8 cellular contexts compared by ENCODE assay signal in genomic region chrX:7926501-7926900, GRCh38. TPM values are rescaled to one million over a fixed set of nuclear protein-coding genes. Genes with fewer than 3 reads are reported as not detected.
DNase-seq lines count a peak whose midpoint lies in the region; ATAC-seq and TF ChIP-seq lines count a peak whose summit lies in the region.

No MANE protein-coding gene starts in this region.

- H3K4me1 ChIP-seq in sigmoid colon (peaks cover 0 to 7% (median 0%) of the 10 kb centered on the region in 4 donors), HAP-1 (no peaks in the 10 kb centered on the region)

- TF ChIP-seq POLR2A in sigmoid colon (IDR thresholded peaks at IDR 0.05), result no peak

- in situ Hi-C loops in HAP-1 (cut with MboI; ENCODE audit: low sequenced_read_pairs), result no loop called here

- no peaks in the 10 kb centered on the region for H3K27me3 ChIP-seq in H7 (ENCODE audit: control insufficient read depth, insufficient read depth, low read length)
- H3K27me3 ChIP-seq in sigmoid colon, result no peaks in the 10 kb centered on the region
- no peaks in the 10 kb centered on the region for H3K27me3 ChIP-seq in HAP-1 (ENCODE audit: low read depth)

- intact Hi-C loops in activated B cell treated with CpG ODN at 0.5 μM for 24 hours (cut with micrococcal nuclease), result loop anchor here (1.0 to 2.0 kb wide), 3 partner anchors 778 to 1905 kb away; partner anchors contain the start of gene PUDP
- intact Hi-C loops in sigmoid colon (cut with DNase I), result no loop called here

- H3K9me3 ChIP-seq in sigmoid colon (no peaks in the 10 kb centered on the region), HAP-1 (no peaks in the 10 kb centered on the region)

- H3K36me3 ChIP-seq in H7 (replicated peaks; ENCODE audit: control insufficient read depth, insufficient read depth, low read length) (no peaks in the 10 kb centered on the region; the same call in 1 of the 2 replicates), sigmoid colon (no peaks in the 10 kb centered on the region), HAP-1 (replicated peaks) (no peaks in the 10 kb centered on the region)

- POLR2A ChIA-PET in activated B cell treated with CpG ODN at 0.5 μM for 24 hours (lab: Charles Lee), result no interaction called here

- H3K36me3 Mint-ChIP-seq in activated B cell treated with CpG ODN at 0.5 μM for 24 hours (ENCODE audit: low read depth), result peaks cover 14% of the 10 kb centered on the region
- no peaks in the 10 kb centered on the region for H3K36me3 Mint-ChIP-seq in glutamatergic neuron (ENCODE audit: unreplicated experiment)

- DNase-seq in H7 (no peak), activated B cell treated with CpG ODN at 0.5 μM for 24 hours (no peak), glutamatergic neuron (no peak), sigmoid colon (no peak), mucosa of gallbladder (ENCODE audit: low spot score) (no peak), HAP-1 (ENCODE audit: low spot score in 2 of 2) (no peak), iPS-NIHi7 (ENCODE audit: extremely low spot score) (no peak)

- H3K27me3 Mint-ChIP-seq in activated B cell treated with CpG ODN at 0.5 μM for 24 hours, result no peaks in the 10 kb centered on the region
- no peaks in the 10 kb centered on the region for H3K27me3 Mint-ChIP-seq in glutamatergic neuron (ENCODE audit: unreplicated experiment)

- no peak for ATAC-seq in activated B cell treated with CpG ODN at 0.5 μM for 24 hours (ENCODE audit: low read depth)
- ATAC-seq in HG02571 (IDR thresholded peaks at IDR 0.05; ENCODE audit: unreplicated experiment), result no peak

- H3K4me3 ChIP-seq in H7 (ENCODE audit: insufficient read depth, low read depth, low read length) (peak overlapping the region; percentile 78), sigmoid colon (peak overlapping the region in 3 of 4 donors; percentile 48 to 56 (median 56)), HAP-1 (no peak overlapping the region)

- H3K4me1 Mint-ChIP-seq in activated B cell treated with CpG ODN at 0.5 μM for 24 hours (peaks cover 17% of the 10 kb centered on the region), glutamatergic neuron (ENCODE audit: low read depth, unreplicated experiment) (no peaks in the 10 kb centered on the region)

- WGBS in sigmoid colon, 2 donors, result 60 to 83% methylated on average over 5 of the region's 5 CpGs

- no peak for TF ChIP-seq EP300 in sigmoid colon (IDR thresholded peaks at IDR 0.05)

- H3K4me3 Mint-ChIP-seq in activated B cell treated with CpG ODN at 0.5 μM for 24 hours (peak overlapping the region; percentile 91), glutamatergic neuron (ENCODE audit: unreplicated experiment) (peak overlapping the region; percentile 52)

- peak overlapping the region; percentile 54 to 67 (median 62) for H3K27ac ChIP-seq in sigmoid colon

- peak overlapping the region; percentile 97 for H3K27ac Mint-ChIP-seq in activated B cell treated with CpG ODN at 0.5 μM for 24 hours
- H3K27ac Mint-ChIP-seq in glutamatergic neuron (ENCODE audit: unreplicated experiment), result no peak overlapping the region

- CTCF ChIA-PET in activated B cell treated with CpG ODN at 0.5 μM for 24 hours (lab: Charles Lee), result interaction anchor here (2.0 kb wide), 1 partner anchor 693 kb away, joined by 5 read pairs; no protein-coding TSS in a partner anchor

- TF ChIP-seq CTCF in activated B cell treated with CpG ODN at 0.5 μM for 24 hours (IDR thresholded peaks at IDR 0.05) (no peak), glutamatergic neuron (IDR thresholded peaks at IDR 0.05; ENCODE audit: partially characterized antibody, unreplicated experiment) (no peak), sigmoid colon (IDR thresholded peaks at IDR 0.05) (no peak)

- H3K9me3 Mint-ChIP-seq in activated B cell treated with CpG ODN at 0.5 μM for 24 hours (no peaks in the 10 kb centered on the region), glutamatergic neuron (ENCODE audit: unreplicated experiment) (peaks cover 9% of the 10 kb centered on the region)

RNA-seq across cellular contexts. Expression of gene PNPLA4, which starts 0.7 kb away (rescaled TPM):
- 18.6 and 25.0 TPM in 2 replicates for total RNA-seq in H7 (2014; rRNA removed; shearing (Covaris generic))
- total RNA-seq in activated B cell treated with CpG ODN at 0.5 μM for 24 hours, result 7.5 and 8.2 TPM in 2 replicates
- 12.9 TPM for total RNA-seq in glutamatergic neuron (ENCODE audit: unreplicated experiment)
- 10 to 100 TPM in 1 of 4 donors, 1 to 10 TPM in 3; 1.9 to 13.0 (median 7.0) TPM for total RNA-seq in sigmoid colon
- 10 to 100 TPM; 10.4 to 27.0 (median 24.5) TPM for polyA plus RNA-seq in sigmoid colon
- 18.9 TPM for total RNA-seq in mucosa of gallbladder
